ENCODE assay signal across 8 cellular contexts in genomic region chr17:74211929-74212261, GRCh38. TPM values are rescaled to one million over a fixed set of nuclear protein-coding genes. Genes with fewer than 3 reads are reported as not detected.
DNase-seq lines count a peak whose midpoint lies in the region; ATAC-seq, FAIRE-seq and TF ChIP-seq lines count a peak whose summit lies in the region.

No MANE protein-coding gene starts in this region.

- no peak overlapping the region for H2AFZ ChIP-seq in keratinocyte (ENCODE audit: control insufficient read depth, low read length)

- peaks cover 12 to 38% of the 10 kb centered on the region in 2 experiments for H3K36me3 ChIP-seq in keratinocyte (ENCODE audit: control insufficient read depth in 2 of 2, extremely low read depth in 1 of 2, insufficient read depth in 2 of 2, low read length in 2 of 2)

- peak overlapping the region; percentile 47 to 87 (median 79) for H3K4me3 ChIP-seq in keratinocyte (ENCODE audit: control insufficient read depth in 2 of 3, extremely low read depth in 1 of 3, insufficient read depth in 2 of 3, low read depth in 1 of 3, low read length in 3 of 3)

- peak overlapping the region; percentile 3 for H3K27ac Mint-ChIP-seq in activated CD4-positive, alpha-beta T cell treated with anti-CD3 and anti-CD28 coated beads, Interleukin-2, amount 10 ng/mL, durations not matched to agents 24 days and 14 days
- H3K27ac Mint-ChIP-seq in activated naive CD8-positive, alpha-beta T cell treated with anti-CD3 and anti-CD28 coated beads, Interleukin-2, amount 50 U/mL, for 24 hours, result peak overlapping the region; percentile 67

- H4K20me1 ChIP-seq in keratinocyte (ENCODE audit: control insufficient read depth, extremely low read depth, insufficient read depth, low read length), result peaks cover 40% of the 10 kb centered on the region

- peak overlapping the region; percentile 82 for H3K4me3 Mint-ChIP-seq in activated CD4-positive, alpha-beta T cell treated with anti-CD3 and anti-CD28 coated beads, Interleukin-2, amount 10 ng/mL, durations not matched to agents 24 days and 14 days
- H3K4me3 Mint-ChIP-seq in activated naive CD8-positive, alpha-beta T cell treated with anti-CD3 and anti-CD28 coated beads, Interleukin-2, amount 50 U/mL, for 24 hours, result peak overlapping the region; percentile 80

- no peak for FAIRE-seq in keratinocyte (lab: Jason Lieb, UNC)

- H3K4me2 ChIP-seq in keratinocyte (ENCODE audit: control insufficient read depth, extremely low read depth, insufficient read depth, low read depth, low read length), result peak overlapping the region; percentile 88

- peaks cover 15% of the 10 kb centered on the region for H3K27me3 ChIP-seq in keratinocyte (ENCODE audit: control insufficient read depth, extremely low read depth, insufficient read depth, low read length)

- peaks cover 39% of the 10 kb centered on the region for H3K36me3 Mint-ChIP-seq in activated CD4-positive, alpha-beta T cell treated with anti-CD3 and anti-CD28 coated beads, Interleukin-2, amount 10 ng/mL, durations not matched to agents 24 days and 14 days (ENCODE audit: low read depth)
- H3K36me3 Mint-ChIP-seq in activated naive CD8-positive, alpha-beta T cell treated with anti-CD3 and anti-CD28 coated beads, Interleukin-2, amount 50 U/mL, for 24 hours (ENCODE audit: low read depth), result peaks cover 39% of the 10 kb centered on the region

- dilution Hi-C loops in keratinocyte (cut with MboI; ENCODE audit: extremely low pct_ligation_motif_present, low sequenced_read_pairs), result no loop called here

- H3K9me3 Mint-ChIP-seq in activated CD4-positive, alpha-beta T cell treated with anti-CD3 and anti-CD28 coated beads, Interleukin-2, amount 10 ng/mL, durations not matched to agents 24 days and 14 days, result no peaks in the 10 kb centered on the region
- H3K9me3 Mint-ChIP-seq in activated naive CD8-positive, alpha-beta T cell treated with anti-CD3 and anti-CD28 coated beads, Interleukin-2, amount 50 U/mL, for 24 hours, result no peaks in the 10 kb centered on the region

- H3K27ac ChIP-seq in keratinocyte (ENCODE audit: control insufficient read depth, insufficient read depth, low read length) (peak overlapping the region; percentile 10), temporal lobe (ENCODE audit: low read depth, low read length) (peak overlapping the region; percentile 94)

- DNase-seq in activated CD4-positive, alpha-beta T cell treated with anti-CD3 and anti-CD28 coated beads, Interleukin-2, amount 10 ng/mL, durations not matched to agents 24 days and 14 days, result peak; percentile 61
- no peak for DNase-seq in activated CD4-positive, alpha-beta T cell treated with anti-CD3 and anti-CD28 coated beads, Interleukin-2, amount 50 U/mL, for 4 hours
- no peak for DNase-seq in activated naive CD8-positive, alpha-beta T cell treated with anti-CD3 and anti-CD28 coated beads, Interleukin-2, amount 50 U/mL, for 24 hours
- DNase-seq in keratinocyte (ENCODE audit: low read depth, low spot score), result no peak
- no peak for DNase-seq in stimulated activated naive CD4-positive, alpha-beta T cell treated with Interleukin-2 at 50 U/mL for 16 hours (lab: John Stamatoyannopoulos, UW)

- peaks cover 58% of the 10 kb centered on the region for H3K4me1 ChIP-seq in keratinocyte (ENCODE audit: control insufficient read depth, extremely low read depth, insufficient read depth, low read length)

- peak overlapping the region; percentile 80 for H3K9ac ChIP-seq in keratinocyte (ENCODE audit: control insufficient read depth, extremely low read depth, insufficient read depth, low read length)

- H3K27me3 Mint-ChIP-seq in activated CD4-positive, alpha-beta T cell treated with anti-CD3 and anti-CD28 coated beads, Interleukin-2, amount 10 ng/mL, durations not matched to agents 24 days and 14 days, result no peaks in the 10 kb centered on the region
- no peaks in the 10 kb centered on the region for H3K27me3 Mint-ChIP-seq in activated naive CD8-positive, alpha-beta T cell treated with anti-CD3 and anti-CD28 coated beads, Interleukin-2, amount 50 U/mL, for 24 hours

- no peak for TF ChIP-seq CTCF in keratinocyte (optimal IDR thresholded peaks at IDR 0.05 in 1 of 3, IDR thresholded peaks at IDR 0.05 in 1 of 3, conservative IDR thresholded peaks at IDR 0.05 in 1 of 3; ENCODE audit: extremely low read depth in 1 of 3, insufficient read depth in 2 of 3, low read length in 3 of 3)

- peaks cover 19% of the 10 kb centered on the region for H3K79me2 ChIP-seq in keratinocyte (ENCODE audit: control insufficient read depth, insufficient read depth, low read length)

- peaks cover 54% of the 10 kb centered on the region for H3K4me1 Mint-ChIP-seq in activated CD4-positive, alpha-beta T cell treated with anti-CD3 and anti-CD28 coated beads, Interleukin-2, amount 10 ng/mL, durations not matched to agents 24 days and 14 days
- peaks cover 82% of the 10 kb centered on the region for H3K4me1 Mint-ChIP-seq in activated naive CD8-positive, alpha-beta T cell treated with anti-CD3 and anti-CD28 coated beads, Interleukin-2, amount 50 U/mL, for 24 hours

- no peak for ATAC-seq in activated naive CD8-positive, alpha-beta T cell treated with anti-CD3 and anti-CD28 coated beads, Interleukin-2, amount 50 U/mL, for 24 hours
- no peak for ATAC-seq in GM19397 (IDR thresholded peaks at IDR 0.05; ENCODE audit: unreplicated experiment)
- ATAC-seq in GM21737 (IDR thresholded peaks at IDR 0.05; ENCODE audit: unreplicated experiment), result no peak

- peaks cover 4% of the 10 kb centered on the region for H3K9me1 ChIP-seq in keratinocyte (ENCODE audit: control insufficient read depth, extremely low read depth, insufficient read depth, low read length)

- H3K9me3 ChIP-seq in keratinocyte (ENCODE audit: control insufficient read depth, low read depth, low read length), result no peaks in the 10 kb centered on the region

- intact Hi-C loops in activated CD4-positive, alpha-beta T cell treated with anti-CD3 and anti-CD28 coated beads, Interleukin-2, amount 10 ng/mL, durations not matched to agents 24 days and 14 days (cut with micrococcal nuclease), result loop anchor here (2.0 kb wide), 1 partner anchor 71 kb away; no protein-coding TSS in a partner anchor

RNA-seq across cellular contexts. Expression of gene TTYH2, which starts 1.5 kb away (rescaled TPM):
- 7.8 and 8.1 TPM in 2 replicates for total RNA-seq in activated CD4-positive, alpha-beta T cell treated with anti-CD3 and anti-CD28 coated beads, Interleukin-2, amount 10 ng/mL, durations not matched to agents 24 days and 14 days
- 2.2 to 8.5 TPM (median 3.7 TPM) in 3 replicates for polyA plus RNA-seq in keratinocyte
- polyA plus RNA-seq in keratinocyte (2011; ENCODE audit: low read depth), result 1.0 TPM
- polyA plus RNA-seq in keratinocyte (2011; cell fraction: cytosol; rRNA removed), result 2.6 and 3.8 TPM in 2 replicates
- 10.0 and 14.2 TPM in 2 replicates for polyA plus RNA-seq in keratinocyte (2011; cell fraction: nucleus; rRNA removed)
- polyA plus RNA-seq in keratinocyte (2012; ENCODE audit: low replicate concordance), result 0.87 and 1.8 TPM in 2 replicates
- polyA minus RNA-seq in keratinocyte, result 5.1 to 18.0 TPM (median 7.6 TPM) in 3 replicates
- polyA minus RNA-seq in keratinocyte (2011; cell fraction: cytosol; rRNA and poly(A)+ RNA removed), result 10.2 TPM
- polyA minus RNA-seq in keratinocyte (2011; cell fraction: nucleus; rRNA and poly(A)+ RNA removed), result 8.2 and 28.0 TPM in 2 replicates
- 6.4 TPM for total RNA-seq in temporal lobe

RNA-seq across cellular contexts. Expression of gene RPL38, which starts 8.4 kb away (rescaled TPM):
- total RNA-seq in activated CD4-positive, alpha-beta T cell treated with anti-CD3 and anti-CD28 coated beads, Interleukin-2, amount 10 ng/mL, durations not matched to agents 24 days and 14 days, result 1,176 and 1,244 TPM in 2 replicates
- polyA plus RNA-seq in keratinocyte, result 1,325 to 1,779 TPM (median 1,757 TPM) in 3 replicates
- 1,281 TPM for polyA plus RNA-seq in keratinocyte (2011; ENCODE audit: low read depth)
- 2,311 and 2,376 TPM in 2 replicates for polyA plus RNA-seq in keratinocyte (2011; cell fraction: cytosol; rRNA removed)
- 433 and 579 TPM in 2 replicates for polyA plus RNA-seq in keratinocyte (2011; cell fraction: nucleus; rRNA removed)
- 4,284 and 4,511 TPM in 2 replicates for polyA plus RNA-seq in keratinocyte (2012; ENCODE audit: low replicate concordance)
- 114 to 1,718 TPM (median 1,157 TPM) in 3 replicates for polyA minus RNA-seq in keratinocyte
- 1,055 TPM for polyA minus RNA-seq in keratinocyte (2011; cell fraction: cytosol; rRNA and poly(A)+ RNA removed)
- 168 and 186 TPM in 2 replicates for polyA minus RNA-seq in keratinocyte (2011; cell fraction: nucleus; rRNA and poly(A)+ RNA removed)
- 757 TPM for total RNA-seq in temporal lobe
